In genomic region chr12:1634590-1635191, GRCh38 we compare ENCODE assay signal across 8 cellular contexts. TPM values are rescaled to one million over a fixed set of nuclear protein-coding genes. Genes with fewer than 3 reads are reported as not detected.
DNase-seq lines count a peak whose midpoint lies in the region; ATAC-seq lines count a peak whose summit lies in the region.

No MANE protein-coding gene starts in this region.

- H3K4me2 ChIP-seq in Karpas-422 (ENCODE audit: low read depth, low read length, poor library complexity, severe bottlenecking), result no peak overlapping the region

- H4K20me1 ChIP-seq in Karpas-422 (ENCODE audit: insufficient read depth, low read depth, low read length), result no peaks in the 10 kb centered on the region

- H3K27me3 ChIP-seq in Karpas-422 (ENCODE audit: low read length), result no peaks in the 10 kb centered on the region

- ATAC-seq in GM21528 (IDR thresholded peaks at IDR 0.05; ENCODE audit: low FRiP score, unreplicated experiment), result no peak
- no peak for ATAC-seq in GM21447 (IDR thresholded peaks at IDR 0.05; ENCODE audit: unreplicated experiment)

- no peak overlapping the region for H3K27ac ChIP-seq in Karpas-422 (ENCODE audit: low read length)

- H3K36me3 ChIP-seq in Karpas-422 (ENCODE audit: insufficient read depth, low read length), result no peaks in the 10 kb centered on the region

- H3K9ac ChIP-seq in Karpas-422 (ENCODE audit: low read length), result no peak overlapping the region

- no peak overlapping the region for H3K4me3 ChIP-seq in Karpas-422 (ENCODE audit: low read length)

- DNase-seq in DMS53 treated with DMSO at 0.1 percent for 48 hours (lab: John Stamatoyannopoulos, UW; ENCODE audit: unreplicated experiment) (peak; percentile 89), Karpas-422 (peak; percentile 85), SK-N-DZ (ENCODE audit: low spot score) (peak; percentile 73), head of caudate nucleus (peak; percentile 74 to 94 (median 88)), posterior cingulate gyrus (peak; percentile 74 to 97 (median 89))
- DNase-seq in activated naive CD4-positive, alpha-beta T cell treated with anti-CD3 and anti-CD28 coated beads, Interleukin-2, amount 50 U/mL, for 16 hours, result peak; percentile 66

- no peaks in the 10 kb centered on the region for H3K9me2 ChIP-seq in Karpas-422 (replicated peaks; ENCODE audit: insufficient read depth, low read length)

- H2AFZ ChIP-seq in Karpas-422 (ENCODE audit: low read length), result no peak overlapping the region

- H3K4me1 ChIP-seq in Karpas-422 (ENCODE audit: low read length), result peaks cover 18% of the 10 kb centered on the region

- intact Hi-C loops in head of caudate nucleus (cut with DNase I), result no loop called here
- intact Hi-C loops in posterior cingulate gyrus (cut with DNase I), result loop anchor here (5.0 kb wide), 1 partner anchor 308 kb away; no protein-coding TSS in a partner anchor

- H3K9me3 ChIP-seq in Karpas-422 (ENCODE audit: low read length), result no peaks in the 10 kb centered on the region

- no peaks in the 10 kb centered on the region for H3K79me2 ChIP-seq in Karpas-422 (ENCODE audit: low read length)

RNA-seq across cellular contexts. Expression of gene WNT5B, which starts 5.7 kb away (rescaled TPM):
- not detected in 2 replicates for total RNA-seq in Karpas-422 (2014; rRNA removed; shearing (Covaris generic); ENCODE audit: low replicate concordance)
- 3.0 and 3.9 TPM in 2 replicates for polyA plus RNA-seq in SK-N-DZ (2014; cell fraction: cytosol; rRNA removed)
- 2.4 and 7.0 TPM in 2 replicates for polyA plus RNA-seq in SK-N-DZ (2014; cell fraction: nucleus; rRNA removed)

RNA-seq across cellular contexts. Expression of gene FBXL14, which starts 40.3 kb away (rescaled TPM):
- 29.0 and 62.5 TPM in 2 replicates for total RNA-seq in Karpas-422 (2014; rRNA removed; shearing (Covaris generic); ENCODE audit: low replicate concordance)
- polyA plus RNA-seq in SK-N-DZ (2014; cell fraction: cytosol; rRNA removed), result 12.5 and 15.9 TPM in 2 replicates
- 7.8 and 8.2 TPM in 2 replicates for polyA plus RNA-seq in SK-N-DZ (2014; cell fraction: nucleus; rRNA removed)

RNA-seq across cellular contexts. Expression of gene ADIPOR2, which starts 56.2 kb away (rescaled TPM):
- 26.6 and 34.7 TPM in 2 replicates for total RNA-seq in Karpas-422 (2014; rRNA removed; shearing (Covaris generic); ENCODE audit: low replicate concordance)
- 38.2 and 38.4 TPM in 2 replicates for polyA plus RNA-seq in SK-N-DZ (2014; cell fraction: cytosol; rRNA removed)
- polyA plus RNA-seq in SK-N-DZ (2014; cell fraction: nucleus; rRNA removed), result 37.5 and 38.7 TPM in 2 replicates
